Comparison of ENCODE assay signal across 9 cellular contexts in genomic region chr14:103119527-103119926, GRCh38. TPM values are rescaled to one million over a fixed set of nuclear protein-coding genes. Genes with fewer than 3 reads are reported as not detected.
DNase-seq lines count a peak whose midpoint lies in the region; ATAC-seq, FAIRE-seq and TF ChIP-seq lines count a peak whose summit lies in the region.
"Not testable (repeated sequence)": the region's sequence is repeated elsewhere in the genome, so short reads cannot be mapped to it uniquely, and the experiment has no call there.
"Had no signal": no experiment of that assay in that cellular context is flagged by ENCODE, and none has a peak within 500 bp of the region (broad histone marks: within the 10 kb centered on the region; RNA-seq: fewer than 3 reads in every experiment).

No MANE protein-coding gene starts in this region.

- not testable (repeated sequence) for H3K9me3 Mint-ChIP-seq in nephron; stimulated activated naive B cell treated with anti-CD40 and anti-IgM and Interleukin-4, amounts not matched to agents 10 μg/mL and 1 μg/mL and 100 μg/mL, for 72 hours

- not testable (repeated sequence) for H3K36me3 Mint-ChIP-seq in nephron (ENCODE audit: low read depth); stimulated activated naive B cell treated with anti-CD40 and anti-IgM and Interleukin-4, amounts not matched to agents 10 μg/mL and 1 μg/mL and 100 μg/mL, for 72 hours

- not testable (repeated sequence) for H3K9ac ChIP-seq in BLaER1; K562 (ENCODE audit: insufficient read depth in 1 of 2, low read depth in 2 of 2, low read length in 2 of 2)

- H4K20me1 ChIP-seq in BLaER1; K562 (replicated peaks; ENCODE audit: control insufficient read depth, insufficient read depth, low read length): not testable (repeated sequence)

- in situ Hi-C loops in K562 (cut with MboI) = not testable (repeated sequence)

- not testable (repeated sequence) for H2AFZ ChIP-seq in K562 (ENCODE audit: low read depth, low read length)

- intact Hi-C loops in K562 (cut with micrococcal nuclease); heart left ventricle (cut with DNase I); right lobe of liver (cut with DNase I): not testable (repeated sequence)

- TF ChIP-seq RAD21 in K562 (CRISPR knock-in tag; conservative IDR thresholded peaks at IDR 0.05 in 1 of 2, IDR thresholded peaks at IDR 0.05 in 1 of 2) = not testable (repeated sequence)

- TF ChIP-seq EP300 in K562 (IDR thresholded peaks at IDR 0.05; ENCODE audit: low read length); upper lobe of left lung (IDR thresholded peaks at IDR 0.05): not testable (repeated sequence)

- DNase-seq in K562 (ENCODE audit: extremely low read depth in 1 of 4, low spot score in 3 of 4); heart left ventricle; right lobe of liver; stimulated activated naive B cell treated with anti-CD40 and anti-IgM and Interleukin-4, amounts not matched to agents 10 μg/mL and 1 μg/mL and 100 μg/mL, for 72 hours; upper lobe of left lung: not testable (repeated sequence)

- CTCF ChIA-PET in K562 (lab: Yijun Ruan, JAX; ENCODE audit: low intra/inter-chr PET ratio) = not testable (repeated sequence)

- H3K9me3 ChIP-seq in BLaER1; K562 (replicated peaks; ENCODE audit: control insufficient read depth, insufficient read depth, low read depth, low read length); heart left ventricle; right lobe of liver; upper lobe of left lung: not testable (repeated sequence)

- POLR2A ChIA-PET in K562 (lab: Yijun Ruan, JAX) = not testable (repeated sequence)

- peak overlapping the region; percentile 77 for H3K4me2 ChIP-seq in BLaER1
- H3K4me2 ChIP-seq in K562 (ENCODE audit: insufficient read depth, low read length) = not testable (repeated sequence)

- not testable (repeated sequence) for H3K27ac ChIP-seq in BLaER1
- H3K27ac ChIP-seq in K562 (ENCODE audit: extremely low read depth, low read depth, low read length) (peak overlapping the region; percentile 36; the same call in 2 of the 3 replicates), heart left ventricle (peak overlapping the region in 9 of 12 donors; percentile 19 to 98 (median 75)), right lobe of liver (peak overlapping the region in 2 of 3 donors; percentile 18 to 68), upper lobe of left lung (peak overlapping the region; percentile 55 to 96 (median 88))

- H3K4me1 Mint-ChIP-seq in nephron = peaks cover 43% of the 10 kb centered on the region
- peaks cover 22 to 43% of the 10 kb centered on the region in 2 donors for H3K4me1 Mint-ChIP-seq in stimulated activated naive B cell treated with anti-CD40 and anti-IgM and Interleukin-4, amounts not matched to agents 10 μg/mL and 1 μg/mL and 100 μg/mL, for 72 hours

- BruUV-seq in K562 (replicated peaks; lab: Mats Ljungman, UMichigan) = not testable (repeated sequence)

- H3K9me1 ChIP-seq in K562 (ENCODE audit: control insufficient read depth, insufficient read depth, low read length) = not testable (repeated sequence)

- ATAC-seq in K562; heart left ventricle; right lobe of liver; stimulated activated naive B cell treated with anti-CD40 and anti-IgM and Interleukin-4, amounts not matched to agents 10 μg/mL and 1 μg/mL and 100 μg/mL, for 72 hours (replicated peaks); upper lobe of left lung (ENCODE audit: low FRiP score in 2 of 2): not testable (repeated sequence)

- peak overlapping the region in 2 of 3 experiments; percentile 60 to 68 for H3K27ac Mint-ChIP-seq in nephron
- H3K27ac Mint-ChIP-seq in stimulated activated naive B cell treated with anti-CD40 and anti-IgM and Interleukin-4, amounts not matched to agents 10 μg/mL and 1 μg/mL and 100 μg/mL, for 72 hours = peak overlapping the region; percentile 28

- not testable (repeated sequence) for H3K4me3 ChIP-seq in BLaER1, K562, heart left ventricle, right lobe of liver, upper lobe of left lung

- TF ChIP-seq POLR2A in K562 (conservative IDR thresholded peaks at IDR 0.05); heart left ventricle (IDR thresholded peaks at IDR 0.05); right lobe of liver (IDR thresholded peaks at IDR 0.05); upper lobe of left lung (IDR thresholded peaks at IDR 0.05): not testable (repeated sequence)

- H3K4me1 ChIP-seq in BLaER1 (peaks cover 92% of the 10 kb centered on the region), K562 (replicated peaks in 1 of 2; ENCODE audit: control insufficient read depth in 2 of 2, insufficient read depth in 2 of 2, low read length in 2 of 2) (peaks cover 41 to 83% of the 10 kb centered on the region in 2 experiments), heart left ventricle (peaks cover 3 to 82% (median 48%) of the 10 kb centered on the region in 12 donors), right lobe of liver (peaks cover 0 to 53% (median 17%) of the 10 kb centered on the region in 4 donors), upper lobe of left lung (peaks cover 54 to 74% (median 65%) of the 10 kb centered on the region in 4 donors)

- TF ChIP-seq CTCF in K562 (IDR thresholded peaks at IDR 0.05 in 2 of 3, conservative IDR thresholded peaks at IDR 0.05 in 1 of 3; ENCODE audit: insufficient read depth in 2 of 3, low read depth in 1 of 3, low read length in 3 of 3); heart left ventricle (IDR thresholded peaks at IDR 0.05); right lobe of liver (IDR thresholded peaks at IDR 0.05); nephron (IDR thresholded peaks at IDR 0.05; ENCODE audit: unreplicated experiment in 3 of 3); upper lobe of left lung (IDR thresholded peaks at IDR 0.05): not testable (repeated sequence)

- FAIRE-seq in K562 (lab: Jason Lieb, UNC) = not testable (repeated sequence)

- H3K27me3 Mint-ChIP-seq in nephron (ENCODE audit: low read depth) = not testable (repeated sequence)
- H3K27me3 Mint-ChIP-seq in stimulated activated naive B cell treated with anti-CD40 and anti-IgM and Interleukin-4, amounts not matched to agents 10 μg/mL and 1 μg/mL and 100 μg/mL, for 72 hours = peaks cover 26 to 40% of the 10 kb centered on the region in 2 donors

- H3K36me3 ChIP-seq in BLaER1; K562 (ENCODE audit: control insufficient read depth, insufficient read depth, low read length); heart left ventricle; right lobe of liver; upper lobe of left lung: not testable (repeated sequence)

- H3K79me2 ChIP-seq in K562 (ENCODE audit: control insufficient read depth, insufficient read depth, low read length) = peaks cover 11% of the 10 kb centered on the region

- 73% methylated on average over 3 of the region's 8 CpGs for WGBS in K562 (ENCODE audit: insufficient coverage, low coverage, missing lambda C conversion rate)
- 94 to 97% (median 95%) methylated on average over 8 of the region's 8 CpGs for WGBS in heart left ventricle, 4 donors
- 84% methylated on average over 4 of the region's 8 CpGs for WGBS in right lobe of liver (ENCODE audit: insufficient coverage, low coverage, low lambda C conversion rate, missing lambda C conversion rate)
- WGBS in upper lobe of left lung, 2 donors = 90 to 94% methylated on average over 8 of the region's 8 CpGs

- H3K4me3 Mint-ChIP-seq in nephron; stimulated activated naive B cell treated with anti-CD40 and anti-IgM and Interleukin-4, amounts not matched to agents 10 μg/mL and 1 μg/mL and 100 μg/mL, for 72 hours: not testable (repeated sequence)

- H3K27me3 ChIP-seq in BLaER1; K562 (ENCODE audit: control insufficient read depth in 2 of 2, insufficient read depth in 2 of 2, low read length in 2 of 2); heart left ventricle; right lobe of liver; upper lobe of left lung: not testable (repeated sequence)

RNA-seq across cellular contexts. Expression of gene TNFAIP2, which starts 3.7 kb away (rescaled TPM):
- total RNA-seq in K562 (2011; cell fraction: chromatin; rRNA removed; ENCODE audit: low replicate concordance) = 31.9 and 75.4 TPM in 2 replicates
- total RNA-seq in K562 (2011; cell fraction: nucleolus; rRNA removed) = 55.1 and 66.9 TPM in 2 replicates
- total RNA-seq in K562 (2011; cell fraction: nucleoplasm; rRNA removed) = 38.6 and 39.3 TPM in 2 replicates
- total RNA-seq in K562 (2014; rRNA removed) (39.5 and 46.0 TPM in 2 replicates), K562 (2014; rRNA removed; fragmentation: Illumina TruSeq; extraction: Trizol) (20.8 and 23.7 TPM in 2 replicates), K562 (2015; rRNA removed; fragmentation: Illumina TruSeq; extraction: Trizol) (68.6 and 70.2 TPM in 2 replicates), K562 (2021) (52.7 and 61.2 TPM in 2 replicates), heart left ventricle (100 to 1,000 TPM in 2 of 9 donors, 10 to 100 TPM in 7; 22.0 to 253 (median 33.5) TPM), right lobe of liver (100 to 1,000 TPM in 1 of 6 experiments, 10 to 100 TPM in 5; 23.2 to 122 (median 32.6) TPM), upper lobe of left lung (100 to 1,000 TPM in 4 of 6 donors, 10 to 100 TPM in 2; 51.2 to 542 (median 229) TPM)
- polyA plus RNA-seq in K562 (2011; rRNA removed) (22.6 and 35.4 TPM in 2 replicates), K562 (2014; fragmentation: Illumina TruSeq; extraction: Trizol) (42.7 and 59.7 TPM in 2 replicates), K562 (2014; fragmentation: Nextera tagmentation; extraction: Ambion mirVana) (10 to 100 TPM; 44.6 to 49.7 TPM), K562 (2014; rRNA removed) (47.6 and 63.5 TPM in 2 replicates), heart left ventricle (10 to 100 TPM; 23.8 to 53.6 TPM)
- polyA plus RNA-seq in K562 (2011; cell fraction: cytosol; rRNA removed) = 30.5 and 40.8 TPM in 2 replicates
- 171 and 203 TPM in 2 replicates for polyA plus RNA-seq in K562 (2011; cell fraction: nucleus; rRNA removed)
- polyA plus RNA-seq in K562 (2012) = 33.8 and 69.4 TPM in 2 replicates
- polyA minus RNA-seq in K562 (2011; rRNA and poly(A)+ RNA removed) = 8.9 and 13.3 TPM in 2 replicates
- 25.6 and 31.0 TPM in 2 replicates for polyA minus RNA-seq in K562 (2011; cell fraction: cytosol; rRNA and poly(A)+ RNA removed)
- polyA minus RNA-seq in K562 (2011; cell fraction: nucleus; rRNA and poly(A)+ RNA removed) = 17.0 and 18.2 TPM in 2 replicates

RNA-seq across cellular contexts. Expression of gene EXOC3L4, which starts 25.0 kb away (rescaled TPM):
- 7.7 and 24.3 TPM in 2 replicates for total RNA-seq in K562 (2011; cell fraction: chromatin; rRNA removed; ENCODE audit: low replicate concordance)
- total RNA-seq in K562 (2011; cell fraction: nucleolus; rRNA removed) = 22.4 and 23.0 TPM in 2 replicates
- total RNA-seq in K562 (2011; cell fraction: nucleoplasm; rRNA removed) = 13.8 and 17.9 TPM in 2 replicates
- total RNA-seq in K562 (2014; rRNA removed) = 3.5 and 5.6 TPM in 2 replicates
- total RNA-seq in K562 (2014; rRNA removed; fragmentation: Illumina TruSeq; extraction: Trizol) = 0.33 TPM in 1 of 2 replicates, not detected in the other
- total RNA-seq in K562 (2015; rRNA removed; fragmentation: Illumina TruSeq; extraction: Trizol) = 0.83 and 1.6 TPM in 2 replicates
- 5.4 and 6.7 TPM in 2 replicates for total RNA-seq in K562 (2021)
- 1.1 and 2.0 TPM in 2 replicates for polyA plus RNA-seq in K562 (2011; rRNA removed)
- 1.6 and 3.7 TPM in 2 replicates for polyA plus RNA-seq in K562 (2011; cell fraction: cytosol; rRNA removed)
- polyA plus RNA-seq in K562 (2011; cell fraction: nucleus; rRNA removed) = 8.4 and 18.9 TPM in 2 replicates
- 1.8 and 2.2 TPM in 2 replicates for polyA plus RNA-seq in K562 (2012)
- polyA plus RNA-seq in K562 (2014; fragmentation: Illumina TruSeq; extraction: Trizol) = 0.25 and 0.97 TPM in 2 replicates
- under 1 TPM in 1 of 2 experiments, not detected in 1; 0.10 TPM for polyA plus RNA-seq in K562 (2014; fragmentation: Nextera tagmentation; extraction: Ambion mirVana)
- polyA plus RNA-seq in K562 (2014; rRNA removed) = 6.2 and 11.7 TPM in 2 replicates
- 0.21 TPM in 1 of 2 replicates, not detected in the other for polyA minus RNA-seq in K562 (2011; rRNA and poly(A)+ RNA removed)
- polyA minus RNA-seq in K562 (2011; cell fraction: cytosol; rRNA and poly(A)+ RNA removed) = 2.5 and 2.9 TPM in 2 replicates
- 3.1 and 5.0 TPM in 2 replicates for polyA minus RNA-seq in K562 (2011; cell fraction: nucleus; rRNA and poly(A)+ RNA removed)
- total RNA-seq in heart left ventricle = 1 to 10 TPM in 1 of 9 donors, under 1 TPM in 3, not detected in 5; 0.21 to 3.2 (median 0.48) TPM
- polyA plus RNA-seq in heart left ventricle = under 1 TPM; 0.37 to 0.53 TPM
- total RNA-seq in right lobe of liver = 10 to 100 TPM; 34.2 to 87.1 (median 48.1) TPM
- total RNA-seq in upper lobe of left lung = 1 to 10 TPM in 5 of 6 donors, under 1 TPM in 1; 0.30 to 7.6 (median 2.9) TPM
- total RNA-seq: CD8-positive, alpha-beta T cell; GM23248 had no signal
- polyA plus RNA-seq: GM23248 had no signal

RNA-seq across cellular contexts. Expression of gene LBHD2, which starts 35.5 kb away (rescaled TPM):
- total RNA-seq in K562 (2011; cell fraction: chromatin; rRNA removed; ENCODE audit: low replicate concordance) = not detected in 2 replicates
- total RNA-seq in K562 (2011; cell fraction: nucleolus; rRNA removed) = not detected in 2 replicates
- not detected in 2 replicates for total RNA-seq in K562 (2011; cell fraction: nucleoplasm; rRNA removed)
- total RNA-seq in K562 (2014; rRNA removed) (not detected in 2 replicates), K562 (2014; rRNA removed; fragmentation: Illumina TruSeq; extraction: Trizol) (not detected in 2 replicates), K562 (2015; rRNA removed; fragmentation: Illumina TruSeq; extraction: Trizol) (not detected in 2 replicates), K562 (2021) (not detected in 2 replicates), heart left ventricle (not detected), right lobe of liver (not detected), upper lobe of left lung (not detected)
- polyA plus RNA-seq in K562 (2011; rRNA removed) (not detected in 2 replicates), K562 (2014; fragmentation: Illumina TruSeq; extraction: Trizol) (not detected in 2 replicates), K562 (2014; fragmentation: Nextera tagmentation; extraction: Ambion mirVana) (not detected), K562 (2014; rRNA removed) (not detected in 2 replicates), heart left ventricle (under 1 TPM in 1 of 2 donors, not detected in 1; 0.19 TPM)
- polyA plus RNA-seq in K562 (2011; cell fraction: cytosol; rRNA removed) = 0.30 TPM in 1 of 2 replicates, not detected in the other
- polyA plus RNA-seq in K562 (2011; cell fraction: nucleus; rRNA removed) = not detected in 2 replicates
- not detected in 2 replicates for polyA plus RNA-seq in K562 (2012)
- polyA minus RNA-seq in K562 (2011; rRNA and poly(A)+ RNA removed) = not detected in 2 replicates
- polyA minus RNA-seq in K562 (2011; cell fraction: cytosol; rRNA and poly(A)+ RNA removed) = not detected in 2 replicates
- polyA minus RNA-seq in K562 (2011; cell fraction: nucleus; rRNA and poly(A)+ RNA removed) = not detected in 2 replicates
- total RNA-seq: CD8-positive, alpha-beta T cell; GM23248 had no signal
- polyA plus RNA-seq: GM23248 had no signal
